Comparison of ENCODE assay signal across 1 cellular context in the genomic region with DNA sequence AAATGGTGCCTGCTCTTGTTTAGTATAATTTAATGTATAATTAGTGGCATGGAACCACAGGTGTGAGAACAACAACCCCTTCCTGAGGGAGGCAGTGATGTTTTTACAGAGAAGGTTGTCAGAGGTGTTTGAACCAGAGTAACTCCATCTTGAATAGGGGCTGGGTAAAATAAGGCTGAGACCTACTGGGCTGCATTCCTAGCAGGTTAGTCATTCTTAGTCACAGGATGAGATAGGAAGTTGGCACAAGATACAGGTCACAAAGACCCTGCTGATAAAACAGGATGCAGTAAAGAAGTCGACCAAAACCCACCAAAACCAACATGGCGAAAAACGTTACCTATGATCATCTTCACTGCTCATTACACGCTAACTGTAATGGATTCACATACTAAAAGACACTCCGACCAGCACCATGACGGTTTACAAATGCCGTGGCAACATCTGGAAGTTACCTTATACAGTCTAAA.
TF ChIP-seq lines count a peak whose summit lies in the region.

No MANE protein-coding gene starts in this region.

TF ChIP-seq in K562, 482 proteins besides CTCF, POLR2A, EP300 and RAD21 (continued from another document and continues in another):
- TF ChIP-seq, protein P1, sequence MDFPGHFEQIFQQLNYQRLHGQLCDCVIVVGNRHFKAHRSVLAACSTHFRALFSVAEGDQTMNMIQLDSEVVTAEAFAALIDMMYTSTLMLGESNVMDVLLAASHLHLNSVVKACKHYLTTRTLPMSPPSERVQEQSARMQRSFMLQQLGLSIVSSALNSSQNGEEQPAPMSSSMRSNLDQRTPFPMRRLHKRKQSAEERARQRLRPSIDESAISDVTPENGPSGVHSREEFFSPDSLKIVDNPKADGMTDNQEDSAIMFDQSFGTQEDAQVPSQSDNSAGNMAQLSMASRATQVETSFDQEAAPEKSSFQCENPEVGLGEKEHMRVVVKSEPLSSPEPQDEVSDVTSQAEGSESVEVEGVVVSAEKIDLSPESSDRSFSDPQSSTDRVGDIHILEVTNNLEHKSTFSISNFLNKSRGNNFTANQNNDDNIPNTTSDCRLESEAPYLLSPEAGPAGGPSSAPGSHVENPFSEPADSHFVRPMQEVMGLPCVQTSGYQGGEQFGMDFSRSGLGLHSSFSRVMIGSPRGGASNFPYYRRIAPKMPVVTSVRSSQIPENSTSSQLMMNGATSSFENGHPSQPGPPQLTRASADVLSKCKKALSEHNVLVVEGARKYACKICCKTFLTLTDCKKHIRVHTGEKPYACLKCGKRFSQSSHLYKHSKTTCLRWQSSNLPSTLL (IDR thresholded peaks at IDR 0.05): no peak
- no peak for TF ChIP-seq TCF7L2 (IDR thresholded peaks at IDR 0.05; ENCODE audit: low read depth, low read length)
- TF ChIP-seq, protein P2, sequence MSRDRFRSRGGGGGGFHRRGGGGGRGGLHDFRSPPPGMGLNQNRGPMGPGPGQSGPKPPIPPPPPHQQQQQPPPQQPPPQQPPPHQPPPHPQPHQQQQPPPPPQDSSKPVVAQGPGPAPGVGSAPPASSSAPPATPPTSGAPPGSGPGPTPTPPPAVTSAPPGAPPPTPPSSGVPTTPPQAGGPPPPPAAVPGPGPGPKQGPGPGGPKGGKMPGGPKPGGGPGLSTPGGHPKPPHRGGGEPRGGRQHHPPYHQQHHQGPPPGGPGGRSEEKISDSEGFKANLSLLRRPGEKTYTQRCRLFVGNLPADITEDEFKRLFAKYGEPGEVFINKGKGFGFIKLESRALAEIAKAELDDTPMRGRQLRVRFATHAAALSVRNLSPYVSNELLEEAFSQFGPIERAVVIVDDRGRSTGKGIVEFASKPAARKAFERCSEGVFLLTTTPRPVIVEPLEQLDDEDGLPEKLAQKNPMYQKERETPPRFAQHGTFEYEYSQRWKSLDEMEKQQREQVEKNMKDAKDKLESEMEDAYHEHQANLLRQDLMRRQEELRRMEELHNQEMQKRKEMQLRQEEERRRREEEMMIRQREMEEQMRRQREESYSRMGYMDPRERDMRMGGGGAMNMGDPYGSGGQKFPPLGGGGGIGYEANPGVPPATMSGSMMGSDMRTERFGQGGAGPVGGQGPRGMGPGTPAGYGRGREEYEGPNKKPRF (IDR thresholded peaks at IDR 0.05; ENCODE audit: low read depth, low read length): no peak
- TF ChIP-seq SNRNP70 (optimal IDR thresholded peaks at IDR 0.05; ENCODE audit: low read depth, low read length): no peak
- TF ChIP-seq TGIF2 (CRISPR knock-in tag; IDR thresholded peaks at IDR 0.05): no peak
- TF ChIP-seq, protein P3, sequence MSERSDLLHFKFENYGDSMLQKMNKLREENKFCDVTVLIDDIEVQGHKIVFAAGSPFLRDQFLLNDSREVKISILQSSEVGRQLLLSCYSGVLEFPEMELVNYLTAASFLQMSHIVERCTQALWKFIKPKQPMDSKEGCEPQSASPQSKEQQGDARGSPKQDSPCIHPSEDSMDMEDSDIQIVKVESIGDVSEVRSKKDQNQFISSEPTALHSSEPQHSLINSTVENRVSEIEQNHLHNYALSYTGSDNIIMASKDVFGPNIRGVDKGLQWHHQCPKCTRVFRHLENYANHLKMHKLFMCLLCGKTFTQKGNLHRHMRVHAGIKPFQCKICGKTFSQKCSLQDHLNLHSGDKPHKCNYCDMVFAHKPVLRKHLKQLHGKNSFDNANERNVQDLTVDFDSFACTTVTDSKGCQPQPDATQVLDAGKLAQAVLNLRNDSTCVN (CRISPR knock-in tag; IDR thresholded peaks at IDR 0.05): peak; percentile 95; the same call in 1 of the 2 replicates
- TF ChIP-seq HOXB6 (CRISPR knock-in tag; IDR thresholded peaks at IDR 0.05; ENCODE audit: borderline replicate concordance): peak; percentile 69; the same call in 1 of the 2 replicates
- TF ChIP-seq SMAD2 (IDR thresholded peaks at IDR 0.05; ENCODE audit: low read depth, low read length): no peak
- TF ChIP-seq TEAD2 (tag; IDR thresholded peaks at IDR 0.05): peak; percentile 66; the same call in 1 of the 2 replicates
- no peak for TF ChIP-seq PHF21A (IDR thresholded peaks at IDR 0.05; ENCODE audit: borderline replicate concordance, low read depth)
- peak; percentile 80 for TF ChIP-seq ETS2 (tag; IDR thresholded peaks at IDR 0.05; ENCODE audit: borderline replicate concordance, poor library complexity, severe bottlenecking)
- TF ChIP-seq ETV1 (tag; conservative IDR thresholded peaks at IDR 0.05; ENCODE audit: low read depth): peak; percentile 89
- 0 out of 2 replicates have a peak, but pooled peaks have one; percentile 13 for TF ChIP-seq CREM (IDR thresholded peaks at IDR 0.05; ENCODE audit: low read depth)
- no peak for TF ChIP-seq ILF3 (IDR thresholded peaks at IDR 0.05; ENCODE audit: borderline replicate concordance)
- TF ChIP-seq, protein P4, sequence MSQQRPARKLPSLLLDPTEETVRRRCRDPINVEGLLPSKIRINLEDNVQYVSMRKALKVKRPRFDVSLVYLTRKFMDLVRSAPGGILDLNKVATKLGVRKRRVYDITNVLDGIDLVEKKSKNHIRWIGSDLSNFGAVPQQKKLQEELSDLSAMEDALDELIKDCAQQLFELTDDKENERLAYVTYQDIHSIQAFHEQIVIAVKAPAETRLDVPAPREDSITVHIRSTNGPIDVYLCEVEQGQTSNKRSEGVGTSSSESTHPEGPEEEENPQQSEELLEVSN (IDR thresholded peaks at IDR 0.05; ENCODE audit: borderline replicate concordance in 1 of 2, extremely low read depth in 1 of 2, insufficient read depth in 1 of 2, insufficient read length in 1 of 2, low read depth in 1 of 2, low read length in 1 of 2, poor library complexity in 1 of 2, severe bottlenecking in 1 of 2): no peak
- no peak for TF ChIP-seq FOXM1 (IDR thresholded peaks at IDR 0.05; ENCODE audit: low read depth)
- no peak for TF ChIP-seq FOXM1 (CRISPR knock-in tag; IDR thresholded peaks at IDR 0.05; ENCODE audit: low read depth)
- peak; percentile 93 for TF ChIP-seq KLF13 (tag; IDR thresholded peaks at IDR 0.05; ENCODE audit: borderline replicate concordance, low read depth)
- no peak for TF ChIP-seq NCOA4 (IDR thresholded peaks at IDR 0.05; ENCODE audit: partially characterized antibody)
- no peak for TF ChIP-seq RBM39 (optimal IDR thresholded peaks at IDR 0.05; ENCODE audit: low read depth, low read length)
- no peak for TF ChIP-seq ZNF764 (CRISPR knock-in tag; IDR thresholded peaks at IDR 0.05; ENCODE audit: low read depth)
- TF ChIP-seq ZNF212 (CRISPR knock-in tag; IDR thresholded peaks at IDR 0.05): peak; percentile 95
- TF ChIP-seq POLR3G (IDR thresholded peaks at IDR 0.05; ENCODE audit: extremely low read depth, insufficient read length, insufficient replicate concordance): no peak
- TF ChIP-seq, protein P5, sequence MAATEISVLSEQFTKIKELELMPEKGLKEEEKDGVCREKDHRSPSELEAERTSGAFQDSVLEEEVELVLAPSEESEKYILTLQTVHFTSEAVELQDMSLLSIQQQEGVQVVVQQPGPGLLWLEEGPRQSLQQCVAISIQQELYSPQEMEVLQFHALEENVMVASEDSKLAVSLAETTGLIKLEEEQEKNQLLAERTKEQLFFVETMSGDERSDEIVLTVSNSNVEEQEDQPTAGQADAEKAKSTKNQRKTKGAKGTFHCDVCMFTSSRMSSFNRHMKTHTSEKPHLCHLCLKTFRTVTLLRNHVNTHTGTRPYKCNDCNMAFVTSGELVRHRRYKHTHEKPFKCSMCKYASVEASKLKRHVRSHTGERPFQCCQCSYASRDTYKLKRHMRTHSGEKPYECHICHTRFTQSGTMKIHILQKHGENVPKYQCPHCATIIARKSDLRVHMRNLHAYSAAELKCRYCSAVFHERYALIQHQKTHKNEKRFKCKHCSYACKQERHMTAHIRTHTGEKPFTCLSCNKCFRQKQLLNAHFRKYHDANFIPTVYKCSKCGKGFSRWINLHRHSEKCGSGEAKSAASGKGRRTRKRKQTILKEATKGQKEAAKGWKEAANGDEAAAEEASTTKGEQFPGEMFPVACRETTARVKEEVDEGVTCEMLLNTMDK (IDR thresholded peaks at IDR 0.05; ENCODE audit: borderline replicate concordance, insufficient read depth, low read depth, low read length, poor library complexity, severe bottlenecking): no peak
- TF ChIP-seq SAFB2 (IDR thresholded peaks at IDR 0.05; ENCODE audit: borderline replicate concordance, low read depth, low read length, severe bottlenecking): no peak
- no peak for TF ChIP-seq PML (IDR thresholded peaks at IDR 0.05; ENCODE audit: low read length)
- no peak for TF ChIP-seq ZC3H8 (IDR thresholded peaks at IDR 0.05)
- TF ChIP-seq, protein P6, sequence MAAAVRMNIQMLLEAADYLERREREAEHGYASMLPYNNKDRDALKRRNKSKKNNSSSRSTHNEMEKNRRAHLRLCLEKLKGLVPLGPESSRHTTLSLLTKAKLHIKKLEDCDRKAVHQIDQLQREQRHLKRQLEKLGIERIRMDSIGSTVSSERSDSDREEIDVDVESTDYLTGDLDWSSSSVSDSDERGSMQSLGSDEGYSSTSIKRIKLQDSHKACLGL (CRISPR knock-in tag; IDR thresholded peaks at IDR 0.05; ENCODE audit: borderline replicate concordance, poor library complexity, severe bottlenecking): no peak
- TF ChIP-seq ZNF23 (CRISPR knock-in tag; IDR thresholded peaks at IDR 0.05): no peak
- TF ChIP-seq C11orf30 (IDR thresholded peaks at IDR 0.05; ENCODE audit: low read depth): no peak
- TF ChIP-seq, protein P7, sequence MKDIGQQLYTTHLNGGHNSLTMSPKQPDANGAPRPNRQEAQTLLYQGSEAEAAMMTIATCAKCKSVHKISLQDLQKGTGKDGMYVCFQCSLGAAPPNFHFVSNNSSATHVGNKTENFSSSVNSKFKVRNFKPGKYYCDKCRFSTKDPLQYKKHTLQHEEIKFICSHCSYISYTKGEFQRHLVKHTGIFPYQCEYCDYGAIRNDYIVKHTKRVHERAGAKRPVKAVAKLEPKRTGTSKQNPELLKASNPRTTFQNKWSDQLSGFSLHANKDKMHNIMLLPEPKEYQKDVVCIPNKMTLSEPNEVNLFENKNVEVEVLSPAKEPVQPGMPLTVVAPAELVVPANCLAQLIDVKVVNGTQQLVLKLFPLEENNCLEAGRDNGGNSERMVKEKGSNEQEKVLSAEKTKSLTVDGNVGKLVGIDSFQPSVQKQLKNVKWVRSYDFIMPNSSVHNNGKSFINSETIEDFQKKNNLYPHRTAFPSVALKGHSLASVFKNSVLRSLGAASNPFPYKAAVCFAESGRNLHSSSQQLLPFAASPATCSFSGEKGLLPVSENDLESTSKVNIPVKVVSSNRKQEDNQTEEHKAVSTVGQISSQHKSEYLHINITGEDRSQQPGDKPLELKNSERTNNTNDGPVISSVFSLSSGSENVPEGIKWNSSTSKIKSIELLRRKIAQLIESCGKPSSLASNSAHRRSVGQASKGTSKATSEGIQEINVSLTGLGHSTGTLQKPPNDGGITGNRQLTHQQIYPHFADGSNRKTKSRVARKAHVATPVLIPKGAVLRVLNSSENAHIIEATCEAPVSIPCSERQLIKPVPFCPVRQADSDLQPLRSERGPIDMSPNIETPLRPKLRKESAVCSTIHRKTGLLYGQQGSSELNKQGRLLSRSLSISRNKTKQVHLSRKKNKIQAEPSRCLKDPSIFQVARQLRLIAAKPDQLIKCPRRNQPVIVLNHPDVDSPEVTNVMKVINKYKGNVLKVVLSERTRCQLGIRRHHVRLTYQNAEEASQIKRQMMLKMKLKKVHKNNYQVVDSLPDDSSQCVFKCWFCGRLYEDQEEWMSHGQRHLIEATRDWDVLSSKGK (CRISPR knock-in tag; IDR thresholded peaks at IDR 0.05): 0 out of 2 replicates have a peak, but pooled peaks have one; percentile 46
- TF ChIP-seq KLF1 (tag; IDR thresholded peaks at IDR 0.05): peak; percentile 94
- no peak for TF ChIP-seq SPI1 (IDR thresholded peaks at IDR 0.05; ENCODE audit: borderline replicate concordance, low read depth, low read length)
- TF ChIP-seq TAF15 (IDR thresholded peaks at IDR 0.05; ENCODE audit: low read depth, low read length): no peak
- TF ChIP-seq RBM14 (IDR thresholded peaks at IDR 0.05; ENCODE audit: borderline replicate concordance, insufficient read depth, low read depth, low read length): no peak
- no peak for TF ChIP-seq RBM17 (IDR thresholded peaks at IDR 0.05; ENCODE audit: borderline replicate concordance, low read depth, low read length)
- TF ChIP-seq, protein P8, sequence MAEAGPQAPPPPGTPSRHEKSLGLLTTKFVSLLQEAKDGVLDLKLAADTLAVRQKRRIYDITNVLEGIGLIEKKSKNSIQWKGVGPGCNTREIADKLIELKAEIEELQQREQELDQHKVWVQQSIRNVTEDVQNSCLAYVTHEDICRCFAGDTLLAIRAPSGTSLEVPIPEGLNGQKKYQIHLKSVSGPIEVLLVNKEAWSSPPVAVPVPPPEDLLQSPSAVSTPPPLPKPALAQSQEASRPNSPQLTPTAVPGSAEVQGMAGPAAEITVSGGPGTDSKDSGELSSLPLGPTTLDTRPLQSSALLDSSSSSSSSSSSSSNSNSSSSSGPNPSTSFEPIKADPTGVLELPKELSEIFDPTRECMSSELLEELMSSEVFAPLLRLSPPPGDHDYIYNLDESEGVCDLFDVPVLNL (CRISPR knock-in tag; IDR thresholded peaks at IDR 0.05; ENCODE audit: low read depth): no peak
- TF ChIP-seq ZNF695 (CRISPR knock-in tag; IDR thresholded peaks at IDR 0.05): peak; percentile 52; the same call in 1 of the 2 replicates
- TF ChIP-seq, protein P9, sequence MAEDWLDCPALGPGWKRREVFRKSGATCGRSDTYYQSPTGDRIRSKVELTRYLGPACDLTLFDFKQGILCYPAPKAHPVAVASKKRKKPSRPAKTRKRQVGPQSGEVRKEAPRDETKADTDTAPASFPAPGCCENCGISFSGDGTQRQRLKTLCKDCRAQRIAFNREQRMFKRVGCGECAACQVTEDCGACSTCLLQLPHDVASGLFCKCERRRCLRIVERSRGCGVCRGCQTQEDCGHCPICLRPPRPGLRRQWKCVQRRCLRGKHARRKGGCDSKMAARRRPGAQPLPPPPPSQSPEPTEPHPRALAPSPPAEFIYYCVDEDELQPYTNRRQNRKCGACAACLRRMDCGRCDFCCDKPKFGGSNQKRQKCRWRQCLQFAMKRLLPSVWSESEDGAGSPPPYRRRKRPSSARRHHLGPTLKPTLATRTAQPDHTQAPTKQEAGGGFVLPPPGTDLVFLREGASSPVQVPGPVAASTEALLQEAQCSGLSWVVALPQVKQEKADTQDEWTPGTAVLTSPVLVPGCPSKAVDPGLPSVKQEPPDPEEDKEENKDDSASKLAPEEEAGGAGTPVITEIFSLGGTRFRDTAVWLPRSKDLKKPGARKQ (CRISPR knock-in tag; IDR thresholded peaks at IDR 0.05): peak; percentile 80; the same call in 1 of the 2 replicates
- no peak for TF ChIP-seq SAP30 (IDR thresholded peaks at IDR 0.05; ENCODE audit: borderline replicate concordance, insufficient read depth, low read depth, low read length, poor library complexity, severe bottlenecking)
- no peak for TF ChIP-seq RBFOX2 (IDR thresholded peaks at IDR 0.05; ENCODE audit: low read depth, low read length)
- TF ChIP-seq RCOR1 (IDR thresholded peaks at IDR 0.05; ENCODE audit: borderline replicate concordance in 1 of 2, low read depth in 2 of 2, low read length in 2 of 2): no peak
- TF ChIP-seq ZNF311 (CRISPR knock-in tag; IDR thresholded peaks at IDR 0.05): peak; percentile 98
- 0 out of 2 replicates have a peak, but pooled peaks have one; percentile 14 for TF ChIP-seq ZNF174 (CRISPR knock-in tag; IDR thresholded peaks at IDR 0.05)
- no peak for TF ChIP-seq BRF1 (IDR thresholded peaks at IDR 0.05; ENCODE audit: borderline replicate concordance, extremely low read depth, insufficient read length)
- 0 out of 2 replicates have a peak, but pooled peaks have one; percentile 33 for TF ChIP-seq ELF4 (CRISPR knock-in tag; IDR thresholded peaks at IDR 0.05)
